8 cellular contexts compared by ENCODE assay signal in genomic region chr21:36320421-36321324, GRCh38. TPM values are rescaled to one million over a fixed set of nuclear protein-coding genes. Genes with fewer than 3 reads are reported as not detected.
A peak's percentile ranks its signal among the peaks of the same experiment; 100 is the strongest.
DNase-seq lines count a peak whose midpoint lies in the region; ATAC-seq and TF ChIP-seq lines count a peak whose summit lies in the region.

No MANE protein-coding gene starts in this region.

- peak; percentile 52 for ATAC-seq in HG02642 (IDR thresholded peaks at IDR 0.05; ENCODE audit: poor library complexity, unreplicated experiment)
- peak; percentile 63 for ATAC-seq in effector memory CD8-positive, alpha-beta T cell (replicated peaks)
- peak; percentile 74 for ATAC-seq in stimulated activated naive CD8-positive, alpha-beta T cell treated with anti-CD3 and anti-CD28 coated beads, Interleukin-15, amount 100 ng/mL, for 72 hours

- DNase-seq in A172 (ENCODE audit: low spot score): peak; percentile 65
- peak; percentile 69 for DNase-seq in GM10248 (ENCODE audit: extremely low spot score)
- peak; percentile 51 for DNase-seq in NCI-H1048 (lab: John Stamatoyannopoulos, UW)
- DNase-seq in T1000 (lab: John Stamatoyannopoulos, UW): peak; percentile 68
- DNase-seq in effector memory CD8-positive, alpha-beta T cell: peak in 1 of 3 experiments; percentile 5
- DNase-seq in lung microvascular endothelial cell (ENCODE audit: low read depth in 2 of 2): peak; percentile 80 to 84
- DNase-seq in stimulated activated naive CD8-positive, alpha-beta T cell treated with anti-CD3 and anti-CD28 coated beads, Interleukin-15, amount 100 ng/mL, for 72 hours: peak; percentile 78 to 82

- peaks cover 39% of the 10 kb centered on the region for H3K36me3 Mint-ChIP-seq in effector memory CD8-positive, alpha-beta T cell (ENCODE audit: insufficient read depth)

- H3K27ac Mint-ChIP-seq in effector memory CD8-positive, alpha-beta T cell: peak overlapping the region; percentile 97
- peak overlapping the region; percentile 92 to 97 for H3K27ac Mint-ChIP-seq in stimulated activated naive CD8-positive, alpha-beta T cell treated with anti-CD3 and anti-CD28 coated beads, Interleukin-15, amount 100 ng/mL, for 72 hours

- peak overlapping the region; percentile 94 to 96 for H3K4me3 Mint-ChIP-seq in effector memory CD8-positive, alpha-beta T cell
- peak overlapping the region; percentile 82 to 91 for H3K4me3 Mint-ChIP-seq in stimulated activated naive CD8-positive, alpha-beta T cell treated with anti-CD3 and anti-CD28 coated beads, Interleukin-15, amount 100 ng/mL, for 72 hours

- no peaks in the 10 kb centered on the region for H3K27me3 Mint-ChIP-seq in effector memory CD8-positive, alpha-beta T cell
- no peaks in the 10 kb centered on the region for H3K27me3 Mint-ChIP-seq in stimulated activated naive CD8-positive, alpha-beta T cell treated with anti-CD3 and anti-CD28 coated beads, Interleukin-15, amount 100 ng/mL, for 72 hours

- H3K4me1 Mint-ChIP-seq in effector memory CD8-positive, alpha-beta T cell (ENCODE audit: low read depth in 2 of 2): peaks cover 28 to 45% of the 10 kb centered on the region in 2 donors
- peaks cover 46% of the 10 kb centered on the region for H3K4me1 Mint-ChIP-seq in stimulated activated naive CD8-positive, alpha-beta T cell treated with anti-CD3 and anti-CD28 coated beads, Interleukin-15, amount 100 ng/mL, for 72 hours

- CTCF ChIA-PET in GM10248 (lab: Yijun Ruan, JAX): interaction anchor here (0.7 to 4.6 kb wide), 10 partner anchors 11 to 185 kb away, joined by 3 to 36 read pairs (median 4); no protein-coding TSS in a partner anchor

- POLR2A ChIA-PET in GM10248 (lab: Yijun Ruan, JAX): interaction anchor here (0.7 to 1.1 kb wide), 6 partner anchors 13 to 143 kb away, joined by 3 to 12 read pairs (median 4); no protein-coding TSS in a partner anchor

- H3K9me3 Mint-ChIP-seq in effector memory CD8-positive, alpha-beta T cell: no peaks in the 10 kb centered on the region
- peaks cover 0 to 5% of the 10 kb centered on the region in 2 donors for H3K9me3 Mint-ChIP-seq in stimulated activated naive CD8-positive, alpha-beta T cell treated with anti-CD3 and anti-CD28 coated beads, Interleukin-15, amount 100 ng/mL, for 72 hours

- no peak for TF ChIP-seq CTCF in GM10248 (IDR thresholded peaks at IDR 0.05; ENCODE audit: control extremely low read depth, extremely low read depth, low read depth, missing control alignments)

RNA-seq across cellular contexts. Expression of gene MORC3, which starts 0.7 kb away (rescaled TPM):
- total RNA-seq in A172 (2014; rRNA removed; shearing (Covaris generic)): 43.0 and 49.1 TPM in 2 replicates
- 22.4 and 42.7 TPM in 2 replicates for total RNA-seq in lung microvascular endothelial cell
